Comparison of ENCODE assay signal across 10 cellular contexts in the genomic region with DNA sequence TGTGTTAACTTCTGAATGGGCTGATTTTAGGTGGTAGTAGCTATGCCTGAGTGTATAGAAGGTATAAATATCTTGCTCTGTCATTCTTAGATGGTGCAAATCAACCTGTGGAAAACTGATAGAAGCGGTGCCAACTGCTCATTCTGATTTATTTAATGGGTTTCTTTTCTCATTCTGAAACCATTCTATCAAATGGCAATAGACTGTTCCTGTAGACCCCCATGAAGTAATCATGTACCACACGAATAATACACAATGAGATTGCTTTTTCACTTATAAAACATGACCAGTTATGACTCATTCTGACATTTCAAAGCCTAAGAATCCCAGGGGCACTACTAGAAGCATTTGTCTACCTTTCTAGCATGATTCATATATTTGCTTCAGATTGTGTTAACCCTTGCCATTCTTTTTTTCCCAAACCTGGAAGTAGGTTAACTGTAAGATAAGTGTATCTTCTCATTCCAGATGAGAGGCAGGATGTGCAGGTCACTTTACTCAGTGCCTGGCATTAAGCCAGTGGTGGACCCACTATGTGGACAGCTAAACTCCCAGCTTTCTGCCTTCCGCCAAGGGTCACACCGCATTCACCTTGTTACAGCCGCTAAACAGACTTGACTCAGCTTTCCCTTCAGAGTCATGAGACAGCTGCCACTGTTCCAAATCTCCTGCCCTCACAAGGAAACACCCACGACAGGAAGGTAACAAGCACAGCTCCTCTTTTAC. TPM values are rescaled to one million over a fixed set of nuclear protein-coding genes. Genes with fewer than 3 reads are reported as not detected.
DNase-seq lines count a peak whose midpoint lies in the region; ATAC-seq and TF ChIP-seq lines count a peak whose summit lies in the region.
"Had no signal": no experiment of that assay in that cellular context is flagged by ENCODE, and none has a peak within 500 bp of the region (broad histone marks: within the 10 kb centered on the region; RNA-seq: fewer than 3 reads in every experiment).

No MANE protein-coding gene starts in this region.

- no peak for TF ChIP-seq CTCF in choroid plexus epithelial cell (conservative IDR thresholded peaks at IDR 0.05; ENCODE audit: low read depth, low read length)

- DNase-seq in HCEC 1CT (peak; percentile 78), RPMI7951 (ENCODE audit: low read depth) (peak; percentile 89), choroid plexus epithelial cell (ENCODE audit: low read depth) (peak; percentile 78), Right ventricle myocardium superior (no peak), SKM-1 treated with dmso at 0.1 percent for 144 hours (lab: John Stamatoyannopoulos, UW; ENCODE audit: unreplicated experiment) (no peak), globus pallidus (ENCODE audit: low spot score) (no peak)
- peak; percentile 36 for DNase-seq in stimulated activated CD4-positive, alpha-beta T cell treated with anti-CD3 and anti-CD28 coated beads, Interleukin-12 subunit alpha, Interleukin-12 subunit beta, amount 100 ng/mL, for 4 hours

- ATAC-seq in HG03354 (IDR thresholded peaks at IDR 0.05; ENCODE audit: poor library complexity, severe bottlenecking, unreplicated experiment) (no peak), Right ventricle myocardium superior (ENCODE audit: poor library complexity) (no peak)
- ATAC-seq: GM23338 had no signal

- H3K4me3 ChIP-seq in choroid plexus epithelial cell (ENCODE audit: low read depth, low read length): no peak overlapping the region
- H3K4me3 ChIP-seq: cardiac muscle cell, GM23338 had no signal

- intact Hi-C loops in Right ventricle myocardium superior (cut with DNase I): no loop called here

RNA-seq across cellular contexts. Expression of gene SLC16A11, which starts 16.4 kb away (rescaled TPM):
- total RNA-seq in RPMI7951 (2014; rRNA removed; shearing (Covaris generic)): 0.49 TPM in 1 of 2 replicates, not detected in the other
- total RNA-seq in Right ventricle myocardium superior: 0.56 TPM

RNA-seq across cellular contexts. Expression of gene CLEC10A, which starts 19.7 kb away (rescaled TPM):
- total RNA-seq in RPMI7951 (2014; rRNA removed; shearing (Covaris generic)): not detected in 2 replicates
- total RNA-seq in Right ventricle myocardium superior: 5.0 TPM
- total RNA-seq: cardiac muscle cell, GM23338 had no signal

RNA-seq across cellular contexts. Expression of gene SLC16A13, which starts 24.5 kb away (rescaled TPM):
- total RNA-seq in RPMI7951 (2014; rRNA removed; shearing (Covaris generic)): 0.12 and 0.20 TPM in 2 replicates
- 1.6 TPM for total RNA-seq in Right ventricle myocardium superior

RNA-seq across cellular contexts. Expression of gene BCL6B, which starts 37.5 kb away (rescaled TPM):
- not detected in 2 replicates for total RNA-seq in RPMI7951 (2014; rRNA removed; shearing (Covaris generic))
- 12.6 TPM for total RNA-seq in Right ventricle myocardium superior

RNA-seq across cellular contexts. Expression of gene RNASEK, which starts 47.9 kb away (rescaled TPM):
- total RNA-seq in RPMI7951 (2014; rRNA removed; shearing (Covaris generic)): 156 and 180 TPM in 2 replicates
- total RNA-seq in Right ventricle myocardium superior: 159 TPM

Comparison
In these comparisons a context has a peak if more than half of its experiments do, and no peak if none do; other contexts are left out.
1. DNase-seq: peak in HCEC 1CT (single experiment), RPMI7951 (single experiment), choroid plexus epithelial cell (single experiment) and stimulated activated CD4-positive, alpha-beta T cell treated with anti-CD3 and anti-CD28 coated beads, Interleukin-12 subunit alpha, Interleukin-12 subunit beta, amount 100 ng/mL, for 4 hours (single experiment); none in Right ventricle myocardium superior (single experiment), SKM-1 treated with dmso at 0.1 percent for 144 hours (single experiment) and globus pallidus (single experiment).